In the genomic region with DNA sequence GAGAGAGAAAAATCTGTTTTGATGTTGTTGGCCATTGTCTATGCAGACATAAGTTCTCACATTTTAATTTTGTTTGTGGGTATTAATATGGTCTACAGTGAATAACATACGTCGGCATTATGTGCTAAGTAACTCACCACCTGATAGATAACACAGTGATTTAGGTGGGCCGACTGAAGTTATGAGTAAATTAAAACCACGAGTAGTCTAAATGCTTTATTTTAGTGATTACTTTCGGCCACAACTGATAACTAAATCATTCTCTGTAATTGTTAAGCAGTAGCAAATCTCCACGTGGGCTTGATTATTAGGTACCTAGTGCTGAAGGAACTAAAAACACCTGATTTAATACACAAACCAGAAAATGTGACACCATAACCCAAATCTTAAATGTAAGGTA, we compare ENCODE assay signal across 1 cellular context.
TF ChIP-seq lines count a peak whose summit lies in the region.

No MANE protein-coding gene starts in this region.

TF ChIP-seq in HCT116, 20 proteins besides CTCF, POLR2A, EP300 and RAD21 (continued from another document):
- no peak for TF ChIP-seq ZBTB33 (IDR thresholded peaks at IDR 0.05; ENCODE audit: extremely low read depth, insufficient replicate concordance, low read length)
- TF ChIP-seq, protein P1, sequence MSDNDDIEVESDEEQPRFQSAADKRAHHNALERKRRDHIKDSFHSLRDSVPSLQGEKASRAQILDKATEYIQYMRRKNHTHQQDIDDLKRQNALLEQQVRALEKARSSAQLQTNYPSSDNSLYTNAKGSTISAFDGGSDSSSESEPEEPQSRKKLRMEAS (IDR thresholded peaks at IDR 0.05) = no peak
- no peak for TF ChIP-seq ELF1 (IDR thresholded peaks at IDR 0.05; ENCODE audit: borderline replicate concordance, low read depth)
- TF ChIP-seq FOSL1 (IDR thresholded peaks at IDR 0.05; ENCODE audit: low read depth) = no peak
- TF ChIP-seq ZNF274 (IDR thresholded peaks at IDR 0.05; ENCODE audit: low read depth, low read length) = no peak
- no peak for TF ChIP-seq TCF7L2 (IDR thresholded peaks at IDR 0.05; ENCODE audit: borderline replicate concordance, extremely low read depth, insufficient read depth, insufficient read length)
- TF ChIP-seq EZH2phosphoT487 (IDR thresholded peaks at IDR 0.05; ENCODE audit: borderline replicate concordance) = no peak
- no peak for TF ChIP-seq EGR1 (IDR thresholded peaks at IDR 0.05; ENCODE audit: low read depth)
- no peak for TF ChIP-seq EZH2 (IDR thresholded peaks at IDR 0.05)
- no peak for TF ChIP-seq SRF (IDR thresholded peaks at IDR 0.05; ENCODE audit: low read depth)
- no peak for TF ChIP-seq CBX3 (IDR thresholded peaks at IDR 0.05; ENCODE audit: low read depth)
- TF ChIP-seq JUND (IDR thresholded peaks at IDR 0.05) = no peak
